In genomic region chr3:12891985-12892839, GRCh38 we compare ENCODE assay signal across 8 cellular contexts. TPM values are rescaled to one million over a fixed set of nuclear protein-coding genes. Genes with fewer than 3 reads are reported as not detected.
A peak's percentile ranks its signal among the peaks of the same experiment; 100 is the strongest.
DNase-seq lines count a peak whose midpoint lies in the region; ATAC-seq and TF ChIP-seq lines count a peak whose summit lies in the region.

No MANE protein-coding gene starts in this region.

- H3K4me3 ChIP-seq in upper lobe of left lung = peak overlapping the region in 1 of 4 donors; percentile 28

- H3K4me1 Mint-ChIP-seq in activated T-helper 1 cell treated with anti-CD3 and anti-CD28 coated beads, Interleukin-12 subunit alpha, Interleukin-12 subunit beta, Interleukin-2, Interleukin-4 antibody, amounts not matched to agents 30 ng/mL and 10 ng/mL and 1 ng/mL, durations not matched to agents 14 hours and 24 hours and 36 hours (ENCODE audit: low read depth) = peaks cover 5% of the 10 kb centered on the region
- peaks cover 14% of the 10 kb centered on the region for H3K4me1 Mint-ChIP-seq in neural crest cell

- TF ChIP-seq CTCF in neural crest cell (conservative IDR thresholded peaks at IDR 0.05) = peak; percentile 94
- TF ChIP-seq CTCF in upper lobe of left lung (IDR thresholded peaks at IDR 0.05) = peak; percentile 77 to 90 (median 86)

- no peaks in the 10 kb centered on the region for H3K27me3 ChIP-seq in upper lobe of left lung

- H3K27me3 Mint-ChIP-seq in activated T-helper 1 cell treated with anti-CD3 and anti-CD28 coated beads, Interleukin-12 subunit alpha, Interleukin-12 subunit beta, Interleukin-2, Interleukin-4 antibody, amounts not matched to agents 30 ng/mL and 10 ng/mL and 1 ng/mL, durations not matched to agents 14 hours and 24 hours and 36 hours (ENCODE audit: insufficient read depth) = peaks cover 39% of the 10 kb centered on the region
- H3K27me3 Mint-ChIP-seq in neural crest cell (ENCODE audit: low read depth) = peaks cover 24% of the 10 kb centered on the region

- no peaks in the 10 kb centered on the region for H3K9me3 Mint-ChIP-seq in activated T-helper 1 cell treated with anti-CD3 and anti-CD28 coated beads, Interleukin-12 subunit alpha, Interleukin-12 subunit beta, Interleukin-2, Interleukin-4 antibody, amounts not matched to agents 30 ng/mL and 10 ng/mL and 1 ng/mL, durations not matched to agents 14 hours and 24 hours and 36 hours
- H3K9me3 Mint-ChIP-seq in neural crest cell = no peaks in the 10 kb centered on the region

- DNase-seq in CD1c-positive myeloid dendritic cell (ENCODE audit: extremely low spot score) (peak; percentile 88), HS-5 (ENCODE audit: low read depth) (peak; percentile 15), NOMO-1 treated with dmso at 0.1 percent for 144 hours (lab: John Stamatoyannopoulos, UW; ENCODE audit: unreplicated experiment) (peak; percentile 35), fibroblast of peridontal ligament (ENCODE audit: extremely low read depth) (peak; percentile 74), neural crest cell (ENCODE audit: low read depth, low spot score) (peak; percentile 52), upper lobe of left lung (peak in 1 of 2 donors; percentile 44)
- peak; percentile 16 for DNase-seq in activated T-helper 1 cell treated with anti-CD3 and anti-CD28 coated beads, Interleukin-12 subunit alpha, Interleukin-12 subunit beta, Interleukin-2, Interleukin-4 antibody, amounts not matched to agents 30 ng/mL and 10 ng/mL and 1 ng/mL, durations not matched to agents 14 hours and 24 hours and 36 hours (ENCODE audit: low spot score)

- TF ChIP-seq EP300 in upper lobe of left lung (IDR thresholded peaks at IDR 0.05) = no peak

- H3K9me3 ChIP-seq in upper lobe of left lung = no peaks in the 10 kb centered on the region

- no peak overlapping the region for H3K4me3 Mint-ChIP-seq in activated T-helper 1 cell treated with anti-CD3 and anti-CD28 coated beads, Interleukin-12 subunit alpha, Interleukin-12 subunit beta, Interleukin-2, Interleukin-4 antibody, amounts not matched to agents 30 ng/mL and 10 ng/mL and 1 ng/mL, durations not matched to agents 14 hours and 24 hours and 36 hours
- no peak overlapping the region for H3K4me3 Mint-ChIP-seq in neural crest cell

- intact Hi-C loops in activated T-helper 1 cell treated with anti-CD3 and anti-CD28 coated beads, Interleukin-12 subunit alpha, Interleukin-12 subunit beta, Interleukin-2, Interleukin-4 antibody, amounts not matched to agents 30 ng/mL and 10 ng/mL and 1 ng/mL, durations not matched to agents 14 hours and 24 hours and 36 hours (cut with micrococcal nuclease) = loop anchor here (1.0 to 5.0 kb wide), 7 partner anchors 24 to 755 kb away; partner anchors contain the start of genes RPL32 and TSEN2

- ATAC-seq in upper lobe of left lung (ENCODE audit: low FRiP score in 2 of 2) (peak in 1 of 2 donors; percentile 81), HG03457 (IDR thresholded peaks at IDR 0.05; ENCODE audit: unreplicated experiment) (no peak)

- no peaks in the 10 kb centered on the region for H3K36me3 Mint-ChIP-seq in activated T-helper 1 cell treated with anti-CD3 and anti-CD28 coated beads, Interleukin-12 subunit alpha, Interleukin-12 subunit beta, Interleukin-2, Interleukin-4 antibody, amounts not matched to agents 30 ng/mL and 10 ng/mL and 1 ng/mL, durations not matched to agents 14 hours and 24 hours and 36 hours (ENCODE audit: low read depth)
- H3K36me3 Mint-ChIP-seq in neural crest cell (ENCODE audit: low read depth) = no peaks in the 10 kb centered on the region

- H3K4me1 ChIP-seq in upper lobe of left lung = peaks cover 3 to 20% (median 4%) of the 10 kb centered on the region in 4 donors

- TF ChIP-seq POLR2A in upper lobe of left lung (IDR thresholded peaks at IDR 0.05) = no peak

- no peak overlapping the region for H3K27ac Mint-ChIP-seq in activated T-helper 1 cell treated with anti-CD3 and anti-CD28 coated beads, Interleukin-12 subunit alpha, Interleukin-12 subunit beta, Interleukin-2, Interleukin-4 antibody, amounts not matched to agents 30 ng/mL and 10 ng/mL and 1 ng/mL, durations not matched to agents 14 hours and 24 hours and 36 hours
- H3K27ac Mint-ChIP-seq in neural crest cell (ENCODE audit: unreplicated experiment) = no peak overlapping the region

- no peaks in the 10 kb centered on the region for H3K36me3 ChIP-seq in upper lobe of left lung

- 10 to 20% methylated on average over 14 to 16 of the region's 16 CpGs for WGBS in upper lobe of left lung, 2 donors

- no peak overlapping the region for H3K27ac ChIP-seq in upper lobe of left lung

RNA-seq across cellular contexts. Expression of gene RPL32, which starts 50.8 kb away (rescaled TPM):
- 1,952 and 1,970 TPM in 2 replicates for total RNA-seq in activated T-helper 1 cell treated with anti-CD3 and anti-CD28 coated beads, Interleukin-12 subunit alpha, Interleukin-12 subunit beta, Interleukin-2, Interleukin-4 antibody, amounts not matched to agents 30 ng/mL and 10 ng/mL and 1 ng/mL, durations not matched to agents 14 hours and 24 hours and 36 hours
- total RNA-seq in neural crest cell = 1,918 and 2,125 TPM in 2 replicates
- total RNA-seq in upper lobe of left lung = 1,000 to 10,000 TPM in 2 of 6 donors, 100 to 1,000 TPM in 4; 461 to 1,145 (median 921) TPM
